Comparison of ENCODE assay signal across 7 cellular contexts in genomic region chr9:69333716-69334115, GRCh38. TPM values are rescaled to one million over a fixed set of nuclear protein-coding genes. Genes with fewer than 3 reads are reported as not detected.
"Had no signal": no experiment of that assay in that cellular context is flagged by ENCODE, and none has a peak within 500 bp of the region (broad histone marks: within the 10 kb centered on the region; RNA-seq: fewer than 3 reads in every experiment).

No MANE protein-coding gene starts in this region.

- H3K4me3 ChIP-seq: GM23248 had no signal

- H3K9ac ChIP-seq: GM23248 had no signal

- DNase-seq: GM23248, GOT3, H9, HCEC 1CT, KBM-7 had no signal

- H3K4me3 Mint-ChIP-seq: H9, IgD-negative memory B cell had no signal

- H3K4me1 Mint-ChIP-seq: IgD-negative memory B cell had no signal

- H3K9me3 Mint-ChIP-seq: H9, IgD-negative memory B cell had no signal

- H3K27ac ChIP-seq: GM23248, HL-60 had no signal

- H3K27me3 Mint-ChIP-seq: IgD-negative memory B cell had no signal

- H3K36me3 Mint-ChIP-seq: IgD-negative memory B cell had no signal

- H3K27ac Mint-ChIP-seq: IgD-negative memory B cell had no signal

- H2AFZ ChIP-seq: GM23248 had no signal

RNA-seq across cellular contexts. Expression of gene ENTREP1, which starts 8.7 kb away (rescaled TPM):
- total RNA-seq: GM23248 had no signal
- polyA plus RNA-seq: GM23248, IgD-negative memory B cell had no signal
